ENCODE assay signal across 25 cellular contexts in genomic region chr10:87836098-87836497, GRCh38.
"Had no signal": no experiment of that assay in that cellular context is flagged by ENCODE, and none has a peak within 500 bp of the region (broad histone marks: within the 10 kb centered on the region; RNA-seq: fewer than 3 reads in every experiment).

No MANE protein-coding gene starts in this region.

- H3K27me3 ChIP-seq: pancreas, sigmoid colon, spleen, suprapubic skin, tibial nerve, uterus had no signal

- ATAC-seq: left cardiac atrium; left lobe of liver; left ventricle myocardium superior; lower lobe of right lung; naive thymus-derived CD8-positive, alpha-beta T cell; pancreas; right cardiac atrium; stimulated activated effector memory CD8-positive, alpha-beta T cell treated with anti-CD3 and anti-CD28 coated beads, Interleukin-12 subunit alpha, Interleukin-12 subunit beta, amount 100 ng/mL, for 72 hours had no signal

- H3K4me1 ChIP-seq: lower lobe of right lung, pancreas, prostate gland, sigmoid colon, suprapubic skin, tibial nerve, uterus had no signal

- FAIRE-seq: keratinocyte had no signal

- DNase-seq: hypothalamus; kidney glomerular epithelial cell; left cardiac atrium; left ventricle myocardium superior; lower lobe of right lung; mammary epithelial cell; mesenchymal stem cell; naive thymus-derived CD8-positive, alpha-beta T cell; nucleus accumbens; pancreas; posterior cingulate gyrus; retina; right cardiac atrium; sigmoid colon; small intestine; spleen; stimulated activated CD4-positive, alpha-beta T cell treated with anti-CD3 and anti-CD28 coated beads, Interleukin-4, amount 100 ng/mL, for 24 hours; stimulated activated naive CD4-positive, alpha-beta T cell; uterus had no signal

- H3K36me3 ChIP-seq: lower lobe of right lung, pancreas, prostate gland, sigmoid colon, spleen, suprapubic skin, tibial nerve, uterus had no signal

- H3K27ac ChIP-seq: lower lobe of right lung, pancreas, prostate gland, sigmoid colon, spleen, suprapubic skin, tibial nerve, uterus had no signal

- H3K4me3 ChIP-seq: lower lobe of right lung, pancreas, prostate gland, sigmoid colon, spleen, suprapubic skin, tibial nerve, uterus had no signal

- H3K9me3 ChIP-seq: lower lobe of right lung, pancreas, prostate gland, sigmoid colon, spleen, suprapubic skin, tibial nerve, uterus had no signal
